14 cellular contexts compared by ENCODE assay signal in genomic region chr11:117830674-117831351, GRCh38. TPM values are rescaled to one million over a fixed set of nuclear protein-coding genes. Genes with fewer than 3 reads are reported as not detected.
A peak's percentile ranks its signal among the peaks of the same experiment; 100 is the strongest.
DNase-seq lines count a peak whose midpoint lies in the region; ATAC-seq and TF ChIP-seq lines count a peak whose summit lies in the region.
"Had no signal": no experiment of that assay in that cellular context is flagged by ENCODE, and none has a peak within 500 bp of the region (broad histone marks: within the 10 kb centered on the region; RNA-seq: fewer than 3 reads in every experiment).

No MANE protein-coding gene starts in this region.

- POLR2A ChIA-PET in T-cell (lab: Charles Lee), result no interaction called here

- peak; percentile 19 to 21 for DNase-seq in activated T-cell treated with anti-CD3 and anti-CD28 coated beads, Interleukin-2, amount 50 U/mL, for 48 hours
- DNase-seq in activated T-cell treated with anti-CD3 and anti-CD28 coated beads, Interleukin-2, amount 50 U/mL, for 1 hour, result no peak
- no peak for DNase-seq in T-cell
- DNase-seq in endodermal cell, result peak; percentile 63
- DNase-seq in stomach, result peak; percentile 25
- no peak for DNase-seq in NOMO-1 (lab: John Stamatoyannopoulos, UW; ENCODE audit: unreplicated experiment in 2 of 2)
- no peak for DNase-seq in amniotic stem cell (lab: John Stamatoyannopoulos, UW)
- DNase-seq: activated gamma-delta T cell; effector memory CD4-positive, alpha-beta T cell; HCEC 1CT; NCI-H2029 treated with DMSO at 0.1 percent for 48 hours had no signal

- no peak for TF ChIP-seq POLR2A in stomach (IDR thresholded peaks at IDR 0.05)

- H3K4me1 ChIP-seq in endodermal cell (ENCODE audit: control insufficient read depth, insufficient read depth, low read length) (no peaks in the 10 kb centered on the region), stomach (peaks cover 17 to 49% (median 37%) of the 10 kb centered on the region in 4 donors)

- H3K27ac ChIP-seq in endodermal cell (ENCODE audit: low read depth, low read length) (no peak overlapping the region), stomach (no peak overlapping the region)
- H3K27ac ChIP-seq: thoracic aorta had no signal

- H3K27ac Mint-ChIP-seq in T-cell, result peak overlapping the region; percentile 44 to 79
- no peak overlapping the region for H3K27ac Mint-ChIP-seq in endodermal cell

- peak overlapping the region in 2 of 3 donors; percentile 22 to 57 for H3K4me3 Mint-ChIP-seq in T-cell
- H3K4me3 Mint-ChIP-seq in endodermal cell, result no peak overlapping the region

- no peak for TF ChIP-seq EP300 in stomach (IDR thresholded peaks at IDR 0.05)

- H3K9me3 Mint-ChIP-seq in T-cell (no peaks in the 10 kb centered on the region), endodermal cell (no peaks in the 10 kb centered on the region)

- H3K9ac ChIP-seq in endodermal cell (ENCODE audit: extremely low read depth, low read length, poor library complexity, severe bottlenecking), result no peak overlapping the region

- ATAC-seq in T-cell (replicated peaks in 1 of 4) (peak in 1 of 4 experiments; percentile 41), GM19452 (IDR thresholded peaks at IDR 0.05; ENCODE audit: unreplicated experiment) (no peak)

- no peaks in the 10 kb centered on the region for H3K27me3 ChIP-seq in endodermal cell (ENCODE audit: control insufficient read depth, insufficient read depth, low read length, poor library complexity, severe bottlenecking)
- H3K27me3 ChIP-seq in stomach, result peaks cover 0 to 9% (median 0%) of the 10 kb centered on the region in 3 donors

- CTCF ChIA-PET in T-cell (lab: Charles Lee), result interaction anchor here in 1 of 2 donors (0.7 to 1.3 kb wide), 2 partner anchors 24 to 223 kb away, joined by 3 read pairs; no protein-coding TSS in a partner anchor

- TF ChIP-seq CTCF in endodermal cell (conservative IDR thresholded peaks at IDR 0.05) (no peak), stomach (IDR thresholded peaks at IDR 0.05) (no peak)

- H3K36me3 ChIP-seq in endodermal cell (ENCODE audit: control insufficient read depth, insufficient read depth, low read length) (no peaks in the 10 kb centered on the region), stomach (peaks cover 0 to 8% (median 0%) of the 10 kb centered on the region in 4 donors)
- H3K36me3 ChIP-seq: thoracic aorta had no signal

- no peak overlapping the region for H3K4me3 ChIP-seq in endodermal cell (ENCODE audit: low read length)
- H3K4me3 ChIP-seq in stomach, result no peak overlapping the region
- H3K4me3 ChIP-seq: lung, thoracic aorta had no signal

- intact Hi-C loops in stomach (cut with DNase I; ENCODE audit: low total_unique reads), result no loop called here

- peaks cover 35 to 56% (median 49%) of the 10 kb centered on the region in 3 donors for H3K4me1 Mint-ChIP-seq in T-cell
- H3K4me1 Mint-ChIP-seq in endodermal cell, result peaks cover 25% of the 10 kb centered on the region

- H3K9me3 ChIP-seq in endodermal cell (ENCODE audit: control insufficient read depth, low read length), result no peaks in the 10 kb centered on the region
- no peaks in the 10 kb centered on the region for H3K9me3 ChIP-seq in stomach
- H3K9me3 ChIP-seq: thoracic aorta had no signal

- H3K36me3 Mint-ChIP-seq in T-cell (no peaks in the 10 kb centered on the region), endodermal cell (ENCODE audit: low read depth) (no peaks in the 10 kb centered on the region)

- 76 to 78% methylated on average over 4 to 6 of the region's 6 CpGs for WGBS in endodermal cell (ENCODE audit: insufficient coverage in 1 of 2, insufficient read length in 1 of 2), 2 experiments
- WGBS in stomach, 5 donors, result 54 to 64% (median 62%) methylated on average over 5 to 6 of the region's 6 CpGs

- H3K27me3 Mint-ChIP-seq in T-cell (no peaks in the 10 kb centered on the region), endodermal cell (ENCODE audit: insufficient read depth) (peaks cover 1% of the 10 kb centered on the region)

RNA-seq across cellular contexts. Expression of gene FXYD2, which starts 6.3 kb away (rescaled TPM):
- total RNA-seq in T-cell (10 to 100 TPM in 4 of 5 donors, 1 to 10 TPM in 1; 4.3 to 26.0 (median 14.7) TPM), endodermal cell (1 to 10 TPM; 3.0 TPM), stomach (1 to 10 TPM in 1 of 5 donors, under 1 TPM in 1, not detected in 3; 0.45 to 7.0 TPM)
- polyA plus RNA-seq in endodermal cell (2013, experiment 1 of 2), result 1.0 TPM
- polyA plus RNA-seq in endodermal cell (2013, experiment 2 of 2), result 1.3 TPM
- 1 to 10 TPM; 1.0 to 7.8 (median 4.0) TPM for polyA plus RNA-seq in stomach
- total RNA-seq: thoracic aorta had no signal

RNA-seq across cellular contexts. Expression of gene DSCAML1, which starts 33.8 kb away (rescaled TPM):
- total RNA-seq in T-cell (1 to 10 TPM in 2 of 5 donors, under 1 TPM in 3; 0.15 to 2.4 (median 0.96) TPM), endodermal cell (10 to 100 TPM in 1 of 2 donors, 1 to 10 TPM in 1; 5.6 to 10.9 TPM), stomach (1 to 10 TPM in 2 of 5 donors, under 1 TPM in 3; 0.14 to 2.9 (median 0.45) TPM)
- 1.4 TPM for polyA plus RNA-seq in endodermal cell (2013, experiment 1 of 2)
- polyA plus RNA-seq in endodermal cell (2013, experiment 2 of 2), result 0.50 TPM
- under 1 TPM; 0.08 to 0.75 (median 0.46) TPM for polyA plus RNA-seq in stomach

RNA-seq across cellular contexts. Expression of gene FXYD6, which starts 45.6 kb away (rescaled TPM):
- total RNA-seq in T-cell (under 1 TPM in 3 of 5 donors, not detected in 2; 0.38 to 0.73 (median 0.53) TPM), endodermal cell (10 to 100 TPM; 54.1 to 61.8 TPM), stomach (100 to 1,000 TPM in 1 of 5 donors, 10 to 100 TPM in 4; 12.7 to 187 (median 47.0) TPM)
- polyA plus RNA-seq in endodermal cell (2013, experiment 1 of 2), result 197 TPM
- polyA plus RNA-seq in endodermal cell (2013, experiment 2 of 2), result 184 TPM
- 10 to 100 TPM; 22.5 to 39.4 (median 25.6) TPM for polyA plus RNA-seq in stomach

Comparison
In these comparisons a context has a peak if more than half of its experiments do, and no peak if none do; other contexts are left out.
1. DNase-seq: peak in activated T-cell treated with anti-CD3 and anti-CD28 coated beads, Interleukin-2, amount 50 U/mL, for 48 hours (2 of 2), endodermal cell (single experiment) and stomach (single experiment); none in activated T-cell treated with anti-CD3 and anti-CD28 coated beads, Interleukin-2, amount 50 U/mL, for 1 hour (single experiment), T-cell (0 of 34), NOMO-1 (0 of 2) and amniotic stem cell (single experiment).
2. RNA of gene FXYD6, which starts 45.6 kb away (total RNA-seq): 54.1 to 61.8 TPM in endodermal cell and 12.7 to 187 TPM in stomach; 0.38 to 0.73 TPM in T-cell; every median in the first group is over 4 times any median in the second.